Comparison of ENCODE assay signal across 1 cellular context in genomic region chr1:160519542-160520435, GRCh38.
TF ChIP-seq lines count a peak whose summit lies in the region.

No MANE protein-coding gene starts in this region.

TF ChIP-seq in K562, 482 proteins besides CTCF, POLR2A, EP300 and RAD21 (continued from another document):
- TF ChIP-seq CBFA2T2 (conservative IDR thresholded peaks at IDR 0.05) (peak; percentile 30; the same call in 1 of the 2 replicates), NEUROD1 (IDR thresholded peaks at IDR 0.05; ENCODE audit: borderline replicate concordance, low read depth, low read length, partially characterized antibody) (no peak), RNF2 (IDR thresholded peaks at IDR 0.05) (no peak), NCOA4 (IDR thresholded peaks at IDR 0.05; ENCODE audit: partially characterized antibody) (no peak), PRMT5 (CRISPR knock-in tag; IDR thresholded peaks at IDR 0.05) (no peak), THRAP3 (IDR thresholded peaks at IDR 0.05; ENCODE audit: borderline replicate concordance) (no peak), ZEB2 (IDR thresholded peaks at IDR 0.05) (0 out of 2 replicates have a peak, but pooled peaks have one; percentile 52), TAF7 (tag; IDR thresholded peaks at IDR 0.05) (no peak), ZNF3 (CRISPR knock-in tag; IDR thresholded peaks at IDR 0.05) (no peak), KLF13 (tag; IDR thresholded peaks at IDR 0.05; ENCODE audit: borderline replicate concordance, low read depth) (no peak), HNRNPUL1 (IDR thresholded peaks at IDR 0.05; ENCODE audit: low read length) (no peak), RBM14 (IDR thresholded peaks at IDR 0.05; ENCODE audit: borderline replicate concordance, insufficient read depth, low read depth, low read length) (no peak), NR3C1 (CRISPR knock-in tag; IDR thresholded peaks at IDR 0.05) (no peak), PYGO2 (tag; IDR thresholded peaks at IDR 0.05) (no peak), ZNF408 (CRISPR knock-in tag; IDR thresholded peaks at IDR 0.05; ENCODE audit: low read depth) (no peak), E2F5 (CRISPR knock-in tag; IDR thresholded peaks at IDR 0.05) (no peak), SPI1 (IDR thresholded peaks at IDR 0.05; ENCODE audit: borderline replicate concordance, low read depth, low read length) (no peak), ZNF354B (CRISPR knock-in tag; IDR thresholded peaks at IDR 0.05) (no peak), KHSRP (IDR thresholded peaks at IDR 0.05) (no peak), SIN3A (IDR thresholded peaks at IDR 0.05; ENCODE audit: borderline replicate concordance in 2 of 2, control insufficient read depth in 1 of 2, low read depth in 2 of 2, low read length in 2 of 2) (no peak), MYC (IDR thresholded peaks at IDR 0.05; ENCODE audit: low read depth, low read length) (peak; percentile 66; the same call in 1 of the 2 replicates), MYC (CRISPR knock-in tag; IDR thresholded peaks at IDR 0.05; ENCODE audit: borderline replicate concordance, low read depth) (no peak), MCM7 (IDR thresholded peaks at IDR 0.05) (no peak), STAT5B (CRISPR knock-in tag; IDR thresholded peaks at IDR 0.05) (no peak), ZNF830 (CRISPR knock-in tag; IDR thresholded peaks at IDR 0.05) (no peak), ZNF239 (CRISPR knock-in tag; IDR thresholded peaks at IDR 0.05) (no peak), RB1 (IDR thresholded peaks at IDR 0.05; ENCODE audit: low read depth) (no peak), KAT7 (CRISPR knock-in tag; IDR thresholded peaks at IDR 0.05; ENCODE audit: borderline replicate concordance) (no peak), KAT2B (IDR thresholded peaks at IDR 0.05; ENCODE audit: low read depth, low read length) (no peak), BRD9 (IDR thresholded peaks at IDR 0.05; ENCODE audit: low read depth, partially characterized antibody) (no peak)
